ENCODE assay signal across 8 cellular contexts in genomic region chr6:126339796-126340750, GRCh38. TPM values are rescaled to one million over a fixed set of nuclear protein-coding genes. Genes with fewer than 3 reads are reported as not detected.
DNase-seq lines count a peak whose midpoint lies in the region; FAIRE-seq and TF ChIP-seq lines count a peak whose summit lies in the region.

Gene CENPW, plus strand, starts transcription at chr6:126340115. Its CDS starts 159 bp downstream, at chr6:126340274.

- H3K27ac ChIP-seq in H9 (ENCODE audit: insufficient read length, low read depth, low read length) (peak within 1 kb of the TSS; percentile 70), stomach (peak within 1 kb of the TSS in 3 of 5 donors; percentile 56 to 70 (median 69))

- H3K9me2 ChIP-seq in Loucy (replicated peaks; ENCODE audit: low read depth, low read length): no peaks in the 10 kb centered on the region

- H3K27me3 Mint-ChIP-seq in H9 (ENCODE audit: low read depth) (no peaks in the 10 kb centered on the region), neural crest cell (ENCODE audit: low read depth) (no peaks in the 10 kb centered on the region)
- no peaks in the 10 kb centered on the region for H3K27me3 Mint-ChIP-seq in activated T-helper 2 cell treated with anti-CD3 and anti-CD28 coated beads, Interferon-gamma antibody, Interleukin-2, Interleukin-4, amounts not matched to agents 10 μg/mL and 5 μg/mL and 100 μg/mL, durations not matched to agents 14 hours and 24 hours and 36 hours (ENCODE audit: low read depth)

- H2AFZ ChIP-seq in H9 (ENCODE audit: low read length): peak within 1 kb of the TSS; percentile 98
- peak within 1 kb of the TSS; percentile 95 for H2AFZ ChIP-seq in Loucy (ENCODE audit: low read length)

- H3K4me1 ChIP-seq in H9 (ENCODE audit: insufficient read depth, low read length) (peaks cover 5% of the 10 kb centered on the region; the same call in 1 of the 2 replicates), Loucy (ENCODE audit: insufficient read depth, low read length, poor library complexity, severe bottlenecking) (peaks cover 43% of the 10 kb centered on the region), stomach (peaks cover 7 to 25% (median 14%) of the 10 kb centered on the region in 4 donors)

- no CpG with 5 or more reads among the region's 48 CpGs for WGBS in H9 (ENCODE audit: extremely low coverage, insufficient read length, low lambda C conversion rate)
- 2% methylated on average over 48 of the region's 48 CpGs for WGBS in stomach, 5 donors

- H3K79me1 ChIP-seq in H9 (ENCODE audit: insufficient read depth, low read depth, low read length, poor library complexity, severe bottlenecking): no peaks in the 10 kb centered on the region

- H3K9me3 ChIP-seq in H9 (ENCODE audit: control insufficient read depth, low read depth, low read length) (no peaks in the 10 kb centered on the region), Loucy (ENCODE audit: insufficient read depth, low read depth, low read length) (no peaks in the 10 kb centered on the region), stomach (no peaks in the 10 kb centered on the region)

- no peak for TF ChIP-seq CTCF in H9 (conservative IDR thresholded peaks at IDR 0.05)
- no peak for TF ChIP-seq CTCF in Loucy (conservative IDR thresholded peaks at IDR 0.05; ENCODE audit: low read length)
- no peak for TF ChIP-seq CTCF in fibroblast of villous mesenchyme (IDR thresholded peaks at IDR 0.05; ENCODE audit: insufficient read depth, low read depth, low read length)
- no peak for TF ChIP-seq CTCF in neural crest cell (conservative IDR thresholded peaks at IDR 0.05)
- no peak for TF ChIP-seq CTCF in stomach (IDR thresholded peaks at IDR 0.05)

- FAIRE-seq in G401.6 (lab: Jason Lieb, UNC): peak; percentile 95

- H3K4me2 ChIP-seq in H9 (ENCODE audit: insufficient read depth, insufficient read length, low read length): peak within 1 kb of the TSS; percentile 77
- peak within 1 kb of the TSS; percentile 93 for H3K4me2 ChIP-seq in Loucy (ENCODE audit: low read depth, low read length, poor library complexity, severe bottlenecking)

- H3F3A ChIP-seq in Loucy (ENCODE audit: low read depth): no peaks in the 10 kb centered on the region

- H3K4ac ChIP-seq in H9 (ENCODE audit: low read depth, low read length): no peak within 1 kb of the TSS

- peak within 1 kb of the TSS; percentile 0 for H2BK5ac ChIP-seq in H9 (ENCODE audit: insufficient read length, low read length)

- H3K4me1 Mint-ChIP-seq in H9 (peaks cover 29 to 34% of the 10 kb centered on the region in 2 experiments), neural crest cell (peaks cover 29% of the 10 kb centered on the region)
- H3K4me1 Mint-ChIP-seq in activated T-helper 2 cell treated with anti-CD3 and anti-CD28 coated beads, Interferon-gamma antibody, Interleukin-2, Interleukin-4, amounts not matched to agents 10 μg/mL and 5 μg/mL and 100 μg/mL, durations not matched to agents 14 hours and 24 hours and 36 hours (ENCODE audit: low read depth): peaks cover 25% of the 10 kb centered on the region

- H3K27me3 ChIP-seq in H9 (ENCODE audit: insufficient read depth, low read length): no peaks in the 10 kb centered on the region
- no peaks in the 10 kb centered on the region for H3K27me3 ChIP-seq in Loucy (ENCODE audit: insufficient read depth, low read length, poor library complexity, severe bottlenecking)
- H3K27me3 ChIP-seq in stomach: no peaks in the 10 kb centered on the region

- no peak within 1 kb of the TSS for H3K23ac ChIP-seq in H9 (ENCODE audit: insufficient read length, low read depth, low read length)

- no peak within 1 kb of the TSS for H3T11ph ChIP-seq in H9 (ENCODE audit: low read length)

- H3K27ac Mint-ChIP-seq in H9 (peak within 1 kb of the TSS in 1 of 3 experiments; percentile 71; a peak in 2 of 7 replicates), neural crest cell (ENCODE audit: unreplicated experiment) (no peak within 1 kb of the TSS)
- no peak within 1 kb of the TSS for H3K27ac Mint-ChIP-seq in activated T-helper 2 cell treated with anti-CD3 and anti-CD28 coated beads, Interferon-gamma antibody, Interleukin-2, Interleukin-4, amounts not matched to agents 10 μg/mL and 5 μg/mL and 100 μg/mL, durations not matched to agents 14 hours and 24 hours and 36 hours

- H3K9ac ChIP-seq in H9 (ENCODE audit: extremely low read depth, insufficient read length, low read length): peak within 1 kb of the TSS; percentile 58
- peak within 1 kb of the TSS; percentile 79 for H3K9ac ChIP-seq in Loucy (ENCODE audit: low read depth, low read length, poor library complexity, severe bottlenecking)

- no peak within 1 kb of the TSS for H3K56ac ChIP-seq in H9 (ENCODE audit: insufficient read length, low read depth, low read length)

- H3K36me3 ChIP-seq in Loucy (ENCODE audit: insufficient read depth, low read length): no peaks in the 10 kb centered on the region
- no peaks in the 10 kb centered on the region for H3K36me3 ChIP-seq in stomach

- TF ChIP-seq POLR2A in Raji (IDR thresholded peaks at IDR 0.05; ENCODE audit: insufficient read depth, low read depth, low read length) (peak; percentile 81), stomach (IDR thresholded peaks at IDR 0.05) (no peak)

- H3K4me3 Mint-ChIP-seq in H9 (no peak within 1 kb of the TSS), neural crest cell (no peak within 1 kb of the TSS)
- H3K4me3 Mint-ChIP-seq in activated T-helper 2 cell treated with anti-CD3 and anti-CD28 coated beads, Interferon-gamma antibody, Interleukin-2, Interleukin-4, amounts not matched to agents 10 μg/mL and 5 μg/mL and 100 μg/mL, durations not matched to agents 14 hours and 24 hours and 36 hours (ENCODE audit: low read depth): no peak within 1 kb of the TSS

- peak within 1 kb of the TSS; percentile 93 for H3K4me3 ChIP-seq in Loucy (ENCODE audit: low read length, poor library complexity, severe bottlenecking)
- H3K4me3 ChIP-seq in fibroblast of villous mesenchyme (ENCODE audit: low read depth, low read length): peak within 1 kb of the TSS; percentile 78
- peak within 1 kb of the TSS; percentile 52 to 83 (median 68) for H3K4me3 ChIP-seq in stomach

- DNase-seq in H9: peak; percentile 95
- peak; percentile 93 for DNase-seq in activated T-helper 2 cell treated with anti-CD3 and anti-CD28 coated beads, Interferon-gamma antibody, Interleukin-2, Interleukin-4, amounts not matched to agents 10 μg/mL and 5 μg/mL and 100 μg/mL, durations not matched to agents 14 hours and 24 hours and 36 hours (ENCODE audit: low spot score)
- DNase-seq in fibroblast of villous mesenchyme (ENCODE audit: low read depth): peak; percentile 89
- DNase-seq in neural crest cell (ENCODE audit: low read depth, low spot score): peak; percentile 94
- DNase-seq in stomach: peak; percentile 92

- H2BK20ac ChIP-seq in H9 (ENCODE audit: low read depth, low read length, poor library complexity, severe bottlenecking): no peak within 1 kb of the TSS

- no peak for TF ChIP-seq EP300 in stomach (IDR thresholded peaks at IDR 0.05)

- peaks cover 3% of the 10 kb centered on the region for H3K23me2 ChIP-seq in H9 (ENCODE audit: insufficient read length, low read depth, low read length, poor library complexity, severe bottlenecking)

- H4K20me1 ChIP-seq in H9 (ENCODE audit: control insufficient read depth, insufficient read depth, insufficient read length) (no peaks in the 10 kb centered on the region), Loucy (ENCODE audit: insufficient read depth, low read length, poor library complexity, severe bottlenecking) (peaks cover 36% of the 10 kb centered on the region)

- intact Hi-C loops in activated T-helper 2 cell treated with anti-CD3 and anti-CD28 coated beads, Interferon-gamma antibody, Interleukin-2, Interleukin-4, amounts not matched to agents 10 μg/mL and 5 μg/mL and 100 μg/mL, durations not matched to agents 14 hours and 24 hours and 36 hours (cut with micrococcal nuclease): loop anchor here (5.0 to 10.0 kb wide), 3 partner anchors 38 to 555 kb away; partner anchors contain the start of gene TRMT11
- intact Hi-C loops in stomach (cut with DNase I; ENCODE audit: low total_unique reads): no loop called here

- H3K79me2 ChIP-seq in H9 (ENCODE audit: insufficient read depth, low read length) (peaks cover 11% of the 10 kb centered on the region; the same call in 1 of the 2 replicates), Loucy (ENCODE audit: insufficient read depth, low read length) (peaks cover 51% of the 10 kb centered on the region)

- no peak within 1 kb of the TSS for H2BK120ac ChIP-seq in H9 (ENCODE audit: low read depth, low read length, poor library complexity, severe bottlenecking)

- 0 out of 2 replicates have a peak within 1 kb of the TSS, but pooled peaks have one; percentile 5 for H3K14ac ChIP-seq in H9 (ENCODE audit: insufficient read depth, low read length)

- no peak within 1 kb of the TSS for H4K8ac ChIP-seq in H9 (replicated peaks; ENCODE audit: insufficient read length, low read depth, low read length)

- no peak within 1 kb of the TSS for H4K5ac ChIP-seq in H9 (ENCODE audit: insufficient read length, low read depth, low read length)

- no peak within 1 kb of the TSS for H3K18ac ChIP-seq in H9 (ENCODE audit: insufficient read length, low read depth, low read length)

- no peak within 1 kb of the TSS for H2AK5ac ChIP-seq in H9 (ENCODE audit: insufficient read length, low read length)

- H3K9me3 Mint-ChIP-seq in H9 (no peaks in the 10 kb centered on the region), neural crest cell (no peaks in the 10 kb centered on the region)
- no peaks in the 10 kb centered on the region for H3K9me3 Mint-ChIP-seq in activated T-helper 2 cell treated with anti-CD3 and anti-CD28 coated beads, Interferon-gamma antibody, Interleukin-2, Interleukin-4, amounts not matched to agents 10 μg/mL and 5 μg/mL and 100 μg/mL, durations not matched to agents 14 hours and 24 hours and 36 hours

- no peak within 1 kb of the TSS for H2BK15ac ChIP-seq in H9 (ENCODE audit: low read depth, low read length)

- no peak within 1 kb of the TSS for H4K91ac ChIP-seq in H9 (ENCODE audit: insufficient read length, low read depth, low read length)

- H3K36me3 Mint-ChIP-seq in H9 (ENCODE audit: insufficient read depth in 1 of 3, low read depth in 3 of 3) (no peaks in the 10 kb centered on the region), neural crest cell (ENCODE audit: low read depth) (no peaks in the 10 kb centered on the region)
- H3K36me3 Mint-ChIP-seq in activated T-helper 2 cell treated with anti-CD3 and anti-CD28 coated beads, Interferon-gamma antibody, Interleukin-2, Interleukin-4, amounts not matched to agents 10 μg/mL and 5 μg/mL and 100 μg/mL, durations not matched to agents 14 hours and 24 hours and 36 hours (ENCODE audit: low read depth): no peaks in the 10 kb centered on the region

- H2BK12ac ChIP-seq in H9 (ENCODE audit: insufficient read length, low read depth, low read length): no peak within 1 kb of the TSS

RNA-seq across cellular contexts. Expression of gene CENPW, which starts in this region (rescaled TPM):
- total RNA-seq in H9 (2021) (82.3 and 88.2 TPM in 2 replicates), fibroblast of villous mesenchyme (11.3 and 12.5 TPM in 2 replicates), neural crest cell (69.2 and 71.0 TPM in 2 replicates), stomach (1 to 10 TPM in 2 of 5 donors, not detected in 3; 3.0 to 7.0 TPM)
- 54.7 and 54.8 TPM in 2 replicates for total RNA-seq in activated T-helper 2 cell treated with anti-CD3 and anti-CD28 coated beads, Interferon-gamma antibody, Interleukin-2, Interleukin-4, amounts not matched to agents 10 μg/mL and 5 μg/mL and 100 μg/mL, durations not matched to agents 14 hours and 24 hours and 36 hours
- polyA plus RNA-seq in stomach: 10 to 100 TPM in 2 of 3 donors, 1 to 10 TPM in 1; 5.8 to 46.6 (median 13.9) TPM

Comparison
In these comparisons a context has a peak if more than half of its experiments do, and no peak if none do; other contexts are left out.
1. Peak in every context shown above with its lines: DNase-seq, H3K4me3 ChIP-seq and H3K27ac ChIP-seq.